In the genomic region with DNA sequence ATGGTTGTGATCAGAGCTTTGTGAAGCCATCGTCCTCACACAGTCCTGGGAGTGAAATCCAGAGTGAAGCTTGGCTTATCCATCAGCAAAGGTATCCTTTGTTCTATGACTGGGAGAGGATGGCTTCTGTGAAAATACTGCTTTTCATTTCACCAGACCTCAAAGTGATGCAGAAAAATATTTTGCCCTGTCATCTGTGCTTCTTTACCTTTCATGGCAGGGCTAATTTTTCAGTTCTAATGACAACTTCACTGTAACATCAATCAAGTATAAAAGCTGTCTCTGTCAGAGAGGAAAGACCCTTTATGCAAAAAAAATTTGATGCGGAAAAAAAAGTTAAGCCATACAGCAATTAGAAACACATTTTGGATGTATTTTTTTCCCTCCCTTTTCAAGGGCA, we compare ENCODE assay signal across 17 cellular contexts.
A peak's percentile ranks its signal among the peaks of the same experiment; 100 is the strongest.
DNase-seq lines count a peak whose midpoint lies in the region; TF ChIP-seq lines count a peak whose summit lies in the region.
"Had no signal": no experiment of that assay in that cellular context is flagged by ENCODE, and none has a peak within 500 bp of the region (broad histone marks: within the 10 kb centered on the region; RNA-seq: fewer than 3 reads in every experiment).

No MANE protein-coding gene starts in this region.

- H3K4me3 Mint-ChIP-seq in H9, result no peak overlapping the region
- no peak overlapping the region for H3K4me3 Mint-ChIP-seq in neural progenitor cell
- H3K4me3 Mint-ChIP-seq: CD4-positive, CD25-positive, alpha-beta regulatory T cell; CD8-positive, alpha-beta memory T cell; HFFc6 had no signal

- H3F3A ChIP-seq in neural progenitor cell (ENCODE audit: low read depth) (peaks cover 7% of the 10 kb centered on the region), smooth muscle cell (ENCODE audit: low read depth) (no peaks in the 10 kb centered on the region)

- H3K9ac ChIP-seq in H9 (ENCODE audit: extremely low read depth, insufficient read length, low read length) (no peak overlapping the region), iPS-20b (ENCODE audit: low read depth, low read length) (peak overlapping the region; percentile 14; the same call in 1 of the 2 replicates), neural progenitor cell (no peak overlapping the region), smooth muscle cell (ENCODE audit: low read depth) (no peak overlapping the region)

- no peaks in the 10 kb centered on the region for H3K23me2 ChIP-seq in H9 (ENCODE audit: insufficient read length, low read depth, low read length, poor library complexity, severe bottlenecking)

- no peak overlapping the region for H2BK5ac ChIP-seq in H9 (ENCODE audit: insufficient read length, low read length)

- H4K8ac ChIP-seq in H9 (replicated peaks; ENCODE audit: insufficient read length, low read depth, low read length), result no peak overlapping the region

- no peak overlapping the region for H3K23ac ChIP-seq in H9 (ENCODE audit: insufficient read length, low read depth, low read length)

- peaks cover 8% of the 10 kb centered on the region; the same call in 1 of the 2 replicates for H3K4me1 ChIP-seq in H9 (ENCODE audit: insufficient read depth, low read length)
- peaks cover 16% of the 10 kb centered on the region for H3K4me1 ChIP-seq in iPS-20b (ENCODE audit: insufficient read depth, low read length)
- H3K4me1 ChIP-seq in neural progenitor cell, result peaks cover 17% of the 10 kb centered on the region
- no peaks in the 10 kb centered on the region for H3K4me1 ChIP-seq in smooth muscle cell (ENCODE audit: low read depth)
- H3K4me1 ChIP-seq: BE2C had no signal

- H3K27me3 Mint-ChIP-seq in H9 (ENCODE audit: low read depth) (no peaks in the 10 kb centered on the region; the same call in 1 of the 2 replicates), neural progenitor cell (ENCODE audit: insufficient read depth, low read depth) (no peaks in the 10 kb centered on the region)

- H3K27ac Mint-ChIP-seq in H9 (peak overlapping the region in 2 of 3 experiments; percentile 5 to 32; a peak in 1 of 7 replicates), neural progenitor cell (no peak overlapping the region)
- H3K27ac Mint-ChIP-seq: CD4-positive, CD25-positive, alpha-beta regulatory T cell; CD8-positive, alpha-beta memory T cell; HFFc6 had no signal

- no peaks in the 10 kb centered on the region for H3K36me3 ChIP-seq in iPS-20b (ENCODE audit: insufficient read depth, low read depth, low read length)
- H3K36me3 ChIP-seq in neural progenitor cell, result no peaks in the 10 kb centered on the region
- H3K36me3 ChIP-seq in smooth muscle cell (ENCODE audit: low read depth), result no peaks in the 10 kb centered on the region
- H3K36me3 ChIP-seq: BE2C had no signal

- H3K4me1 Mint-ChIP-seq in H9 (peaks cover 41% of the 10 kb centered on the region in 2 experiments), neural progenitor cell (peaks cover 15% of the 10 kb centered on the region)
- H3K4me1 Mint-ChIP-seq: CD4-positive, CD25-positive, alpha-beta regulatory T cell; CD8-positive, alpha-beta memory T cell had no signal

- no peak overlapping the region for H3T11ph ChIP-seq in H9 (ENCODE audit: low read length)

- peak overlapping the region; percentile 84 for H2AFZ ChIP-seq in H9 (ENCODE audit: low read length)
- H2AFZ ChIP-seq in neural progenitor cell (replicated peaks), result peak overlapping the region; percentile 35
- H2AFZ ChIP-seq in smooth muscle cell (ENCODE audit: low read depth), result no peak overlapping the region

- no peak overlapping the region for H3K4me3 ChIP-seq in iPS-20b (ENCODE audit: low read length)
- no peak overlapping the region for H3K4me3 ChIP-seq in neural progenitor cell
- H3K4me3 ChIP-seq in smooth muscle cell, result no peak overlapping the region

- WGBS in H9 (ENCODE audit: extremely low coverage, insufficient read length, low lambda C conversion rate), result no CpG with 5 or more reads among the region's 2 CpGs
- WGBS in smooth muscle cell (ENCODE audit: low lambda C conversion rate), result 80% methylated on average over 2 of the region's 2 CpGs

- H3K56ac ChIP-seq in H9 (ENCODE audit: insufficient read length, low read depth, low read length), result no peak overlapping the region

- H2BK15ac ChIP-seq in H9 (ENCODE audit: low read depth, low read length), result no peak overlapping the region

- no peaks in the 10 kb centered on the region for H3K9me3 ChIP-seq in H9 (ENCODE audit: control insufficient read depth, low read depth, low read length)
- no peaks in the 10 kb centered on the region for H3K9me3 ChIP-seq in iPS-20b (ENCODE audit: insufficient read depth, low read depth, low read length)
- H3K9me3 ChIP-seq in neural progenitor cell (ENCODE audit: low read depth), result no peaks in the 10 kb centered on the region
- no peaks in the 10 kb centered on the region for H3K9me3 ChIP-seq in smooth muscle cell (replicated peaks; ENCODE audit: low read depth)
- H3K9me3 ChIP-seq: BE2C had no signal

- no peaks in the 10 kb centered on the region for H3K79me1 ChIP-seq in H9 (ENCODE audit: insufficient read depth, low read depth, low read length, poor library complexity, severe bottlenecking)

- no peak overlapping the region for H3K27ac ChIP-seq in H9 (ENCODE audit: insufficient read length, low read depth, low read length)
- no peak overlapping the region for H3K27ac ChIP-seq in iPS-20b (ENCODE audit: low read length)
- H3K27ac ChIP-seq in neural progenitor cell, result no peak overlapping the region
- peak overlapping the region; percentile 51 for H3K27ac ChIP-seq in smooth muscle cell (ENCODE audit: low read depth)

- H4K20me1 ChIP-seq in H9 (ENCODE audit: control insufficient read depth, insufficient read depth, insufficient read length) (no peaks in the 10 kb centered on the region), neural progenitor cell (ENCODE audit: low read depth) (no peaks in the 10 kb centered on the region), smooth muscle cell (ENCODE audit: low read depth) (no peaks in the 10 kb centered on the region)

- no peak for TF ChIP-seq CTCF in H9 (conservative IDR thresholded peaks at IDR 0.05)
- TF ChIP-seq CTCF in neural progenitor cell (IDR thresholded peaks at IDR 0.05), result no peak
- no peak for TF ChIP-seq CTCF in smooth muscle cell (IDR thresholded peaks at IDR 0.05; ENCODE audit: borderline replicate concordance, insufficient read depth, poor library complexity, severe bottlenecking)

- H3K14ac ChIP-seq in H9 (ENCODE audit: insufficient read depth, low read length), result no peak overlapping the region

- DNase-seq in H9 (no peak), neural progenitor cell (ENCODE audit: low spot score) (no peak), smooth muscle cell (lab: John Stamatoyannopoulos, UW; ENCODE audit: unreplicated experiment) (no peak), NCI-H128 (lab: John Stamatoyannopoulos, UW; ENCODE audit: unreplicated experiment) (no peak)
- DNase-seq in activated CD8-positive, alpha-beta memory T cell treated with anti-CD3 and anti-CD28 coated beads for 24 hours, result no peak
- DNase-seq in activated CD4-positive, alpha-beta T cell treated with anti-CD3 and anti-CD28 coated beads for 48 hours, result no peak
- DNase-seq: BE2C; C1 segment of cervical spinal cord; CD4-positive, CD25-positive, alpha-beta regulatory T cell; CD8-positive, alpha-beta memory T cell; COR-L47; DMS 273 treated with DMSO at 0.1 percent for 48 hours; DMS53; DND-41; EL; HFFc6 had no signal

- H3K36me3 Mint-ChIP-seq in H9 (ENCODE audit: insufficient read depth in 1 of 3, low read depth in 3 of 3) (peaks cover 5 to 18% (median 12%) of the 10 kb centered on the region in 3 experiments; a peak in 6 of 7 replicates), neural progenitor cell (no peaks in the 10 kb centered on the region)
- H3K36me3 Mint-ChIP-seq: CD4-positive, CD25-positive, alpha-beta regulatory T cell; CD8-positive, alpha-beta memory T cell had no signal

- H3K79me2 ChIP-seq in H9 (ENCODE audit: insufficient read depth, low read length) (no peaks in the 10 kb centered on the region), neural progenitor cell (ENCODE audit: low read depth) (no peaks in the 10 kb centered on the region), smooth muscle cell (ENCODE audit: low read depth) (no peaks in the 10 kb centered on the region)

- peaks cover 0 to 6% of the 10 kb centered on the region in 2 experiments; a peak in 3 of 5 replicates for H3K9me3 Mint-ChIP-seq in H9
- H3K9me3 Mint-ChIP-seq in neural progenitor cell, result peaks cover 3% of the 10 kb centered on the region
- H3K9me3 Mint-ChIP-seq: CD4-positive, CD25-positive, alpha-beta regulatory T cell had no signal

- no peak overlapping the region for H4K91ac ChIP-seq in H9 (ENCODE audit: insufficient read length, low read depth, low read length)

- H4K5ac ChIP-seq in H9 (ENCODE audit: insufficient read length, low read depth, low read length), result no peak overlapping the region

- no peak overlapping the region for H3K18ac ChIP-seq in H9 (ENCODE audit: insufficient read length, low read depth, low read length)

- H3K4ac ChIP-seq in H9 (ENCODE audit: low read depth, low read length), result no peak overlapping the region

- H3K4me2 ChIP-seq in H9 (ENCODE audit: insufficient read depth, insufficient read length, low read length), result no peak overlapping the region
- H3K4me2 ChIP-seq in neural progenitor cell, result no peak overlapping the region
- no peak overlapping the region for H3K4me2 ChIP-seq in smooth muscle cell

- H3K27me3 ChIP-seq in H9 (ENCODE audit: insufficient read depth, low read length) (no peaks in the 10 kb centered on the region), iPS-20b (ENCODE audit: insufficient read depth, low read length) (no peaks in the 10 kb centered on the region), neural progenitor cell (no peaks in the 10 kb centered on the region), smooth muscle cell (ENCODE audit: low read depth) (no peaks in the 10 kb centered on the region)
- H3K27me3 ChIP-seq: BE2C had no signal

- H2AK5ac ChIP-seq in H9 (ENCODE audit: insufficient read length, low read length), result no peak overlapping the region

- H2BK12ac ChIP-seq in H9 (ENCODE audit: insufficient read length, low read depth, low read length), result no peak overlapping the region

- H2BK120ac ChIP-seq in H9 (ENCODE audit: low read depth, low read length, poor library complexity, severe bottlenecking), result no peak overlapping the region

- no peak overlapping the region for H2BK20ac ChIP-seq in H9 (ENCODE audit: low read depth, low read length, poor library complexity, severe bottlenecking)
